Comparison of ENCODE assay signal across 30 cellular contexts in the genomic region with DNA sequence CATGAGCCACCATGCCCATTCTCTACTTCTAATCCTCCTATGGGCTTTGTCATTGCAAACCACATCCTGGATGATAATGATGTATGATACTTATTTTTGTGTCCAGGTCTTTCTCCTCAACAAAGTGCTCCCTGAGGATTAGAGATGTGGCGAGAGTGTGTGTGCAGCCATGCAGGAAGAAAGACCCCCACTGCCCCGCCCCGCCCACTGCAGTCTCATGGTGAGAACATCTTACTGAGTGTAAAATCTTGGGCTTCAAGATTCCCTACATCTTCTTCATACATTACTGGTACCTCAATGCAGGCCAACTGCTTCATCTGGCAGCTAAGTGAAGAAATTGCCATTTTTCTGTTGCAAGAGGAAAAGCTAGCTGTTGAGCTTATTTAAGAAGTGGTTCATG. TPM values are rescaled to one million over a fixed set of nuclear protein-coding genes. Genes with fewer than 3 reads are reported as not detected.
"Had no signal": no experiment of that assay in that cellular context is flagged by ENCODE, and none has a peak within 500 bp of the region (broad histone marks: within the 10 kb centered on the region; RNA-seq: fewer than 3 reads in every experiment).

No MANE protein-coding gene starts in this region.

- ATAC-seq: left ventricle myocardium superior; lower lobe of right lung; naive thymus-derived CD8-positive, alpha-beta T cell; right lobe of liver; upper lobe of right lung had no signal

- H3K27ac Mint-ChIP-seq: nephron; progenitor cell of endocrine pancreas; stimulated activated naive CD8-positive, alpha-beta T cell treated with anti-CD3 and anti-CD28 coated beads, Interleukin-15, Interleukin-2, amounts not matched to agents 100 ng/mL and 50 ng/mL, for 24 hours had no signal

- H3K27ac ChIP-seq: lower lobe of right lung, neutrophil, ovary, right atrium auricular region, right lobe of liver, suprapubic skin, thoracic aorta, tibial artery, upper lobe of right lung had no signal

- FAIRE-seq: keratinocyte, urothelium cell line had no signal

- H3K4me2 ChIP-seq: smooth muscle cell had no signal

- H3K27me3 ChIP-seq: neutrophil, ovary, right atrium auricular region, suprapubic skin, tibial artery, upper lobe of right lung had no signal

- H3K4me3 Mint-ChIP-seq: naive thymus-derived CD8-positive, alpha-beta T cell; nephron; neural crest cell; stimulated activated naive CD8-positive, alpha-beta T cell treated with anti-CD3 and anti-CD28 coated beads, Interleukin-15, Interleukin-2, amounts not matched to agents 100 ng/mL and 50 ng/mL, for 24 hours had no signal

- H3K36me3 ChIP-seq: ovary, right atrium auricular region, right lobe of liver, thoracic aorta, tibial artery had no signal

- H3K4me1 ChIP-seq: lower lobe of right lung, right atrium auricular region, right lobe of liver, suprapubic skin, tibial artery, upper lobe of right lung had no signal

- H3K27me3 Mint-ChIP-seq: naive thymus-derived CD8-positive, alpha-beta T cell; progenitor cell of endocrine pancreas; stimulated activated naive CD8-positive, alpha-beta T cell treated with anti-CD3 and anti-CD28 coated beads, Interleukin-15, Interleukin-2, amounts not matched to agents 100 ng/mL and 50 ng/mL, for 24 hours had no signal

- H3K9me3 Mint-ChIP-seq: naive thymus-derived CD8-positive, alpha-beta T cell; neural crest cell; stimulated activated naive CD8-positive, alpha-beta T cell treated with anti-CD3 and anti-CD28 coated beads, Interleukin-15, Interleukin-2, amounts not matched to agents 100 ng/mL and 50 ng/mL, for 24 hours had no signal

- DNase-seq: hippocampal formation; kidney glomerular epithelial cell; left ventricle myocardium superior; lower lobe of right lung; mammary epithelial cell; mesenchymal stem cell; naive thymus-derived CD8-positive, alpha-beta T cell; occipital lobe; ovary; right lobe of liver; stimulated activated CD4-positive, alpha-beta T cell treated with anti-CD3 and anti-CD28 coated beads, Interleukin-1b, Interleukin-23, amount 100 ng/mL, for 48 hours; stimulated activated CD4-positive, alpha-beta T cell treated with anti-CD3 and anti-CD28 coated beads, Interleukin-2, amount 100 ng/mL, for 48 hours; stimulated activated CD4-positive, alpha-beta T cell treated with anti-CD3 and anti-CD28 coated beads, Interleukin-4, amount 100 ng/mL, for 4 hours; stimulated activated CD8-positive, alpha-beta memory T cell treated with anti-CD3 and anti-CD28 coated beads, Interleukin-4, amount 100 ng/mL, for 48 hours; stimulated activated naive CD4-positive, alpha-beta T cell; tibial artery; trophoblast cell; upper lobe of right lung had no signal

- H3K4me1 Mint-ChIP-seq: nephron had no signal

- H3K4me3 ChIP-seq: lower lobe of right lung, ovary, right atrium auricular region, right lobe of liver, smooth muscle cell, suprapubic skin, thoracic aorta, tibial artery, upper lobe of right lung had no signal

- H3K9me3 ChIP-seq: lower lobe of right lung, neutrophil, ovary, right atrium auricular region, right lobe of liver, suprapubic skin, thoracic aorta, tibial artery, upper lobe of right lung had no signal

RNA-seq across cellular contexts. Expression of gene MAP3K15, which starts 25.9 kb away (rescaled TPM):
- total RNA-seq: left ventricle myocardium superior, right atrium auricular region, subcutaneous adipose tissue, suprapubic skin had no signal
- polyA plus RNA-seq: naive thymus-derived CD8-positive, alpha-beta T cell; smooth muscle cell had no signal
